In genomic region chr5:155929081-155929480, GRCh38 we compare ENCODE assay signal across 25 cellular contexts.
"Had no signal": no experiment of that assay in that cellular context is flagged by ENCODE, and none has a peak within 500 bp of the region (broad histone marks: within the 10 kb centered on the region; RNA-seq: fewer than 3 reads in every experiment).

No MANE protein-coding gene starts in this region.

- H3K9ac ChIP-seq: neural progenitor cell, parathyroid adenoma had no signal

- DNase-seq: natural killer cell; occipital lobe; ovary; posterior cingulate gyrus; psoas muscle; right lobe of liver; sigmoid colon; small intestine; stimulated activated CD4-positive, alpha-beta T cell treated with anti-CD3 and anti-CD28 coated beads, Interleukin-15, amount 100 ng/mL, for 24 hours; stimulated activated CD4-positive, alpha-beta T cell treated with anti-CD3 and anti-CD28 coated beads, Interleukin-2, amount 100 ng/mL, for 24 hours; stimulated activated CD4-positive, alpha-beta T cell treated with anti-CD3 and anti-CD28 coated beads, Interleukin-2, amount 100 ng/mL, for 48 hours; stimulated activated CD4-positive, alpha-beta T cell treated with anti-CD3 and anti-CD28 coated beads, Interleukin-4, amount 100 ng/mL, for 24 hours; stimulated activated naive B cell treated with anti-CD40 and anti-IgM and Interleukin-4, amounts not matched to agents 10 μg/mL and 1 μg/mL and 100 μg/mL, for 72 hours; stimulated activated naive CD4-positive, alpha-beta T cell treated with Interleukin-2 at 50 U/mL for 16 hours; stomach; thyroid gland; trophoblast cell; upper lobe of left lung had no signal

- H3K4me2 ChIP-seq: neural progenitor cell had no signal

- H3K36me3 ChIP-seq: neural progenitor cell, ovary, right lobe of liver, sigmoid colon, stomach, thoracic aorta, thyroid gland, tibial nerve, upper lobe of left lung, vagina had no signal

- H3K9me3 ChIP-seq: ovary, psoas muscle, right lobe of liver, sigmoid colon, stomach, thoracic aorta, thyroid gland, tibial nerve, upper lobe of left lung, vagina had no signal

- H3K27ac ChIP-seq: neural progenitor cell, ovary, parathyroid adenoma, psoas muscle, right lobe of liver, sigmoid colon, stomach, thoracic aorta, thyroid gland, tibial nerve, upper lobe of left lung, vagina had no signal

- H3K4me3 ChIP-seq: neural progenitor cell, ovary, psoas muscle, right lobe of liver, sigmoid colon, stomach, thoracic aorta, thyroid gland, tibial nerve, upper lobe of left lung, vagina had no signal

- H3K4me1 ChIP-seq: psoas muscle, right lobe of liver, sigmoid colon, stomach, thyroid gland, tibial nerve, upper lobe of left lung, vagina had no signal

- ATAC-seq: natural killer cell; psoas muscle; right cardiac atrium; right lobe of liver; stimulated activated effector memory CD8-positive, alpha-beta T cell treated with anti-CD3 and anti-CD28 coated beads, Interleukin-12 subunit alpha, Interleukin-12 subunit beta, amount 100 ng/mL, for 72 hours; stimulated activated naive B cell treated with anti-CD40 and anti-IgM and Interleukin-4, amounts not matched to agents 10 μg/mL and 1 μg/mL and 100 μg/mL, for 72 hours had no signal

- H3K79me2 ChIP-seq: parathyroid adenoma had no signal

- H2AFZ ChIP-seq: neural progenitor cell, parathyroid adenoma had no signal

- H3K27me3 ChIP-seq: neural progenitor cell, ovary, right lobe of liver, sigmoid colon, stomach, thyroid gland, tibial nerve, upper lobe of left lung, vagina had no signal
